Comparison of ENCODE assay signal across 22 cellular contexts in the genomic region with DNA sequence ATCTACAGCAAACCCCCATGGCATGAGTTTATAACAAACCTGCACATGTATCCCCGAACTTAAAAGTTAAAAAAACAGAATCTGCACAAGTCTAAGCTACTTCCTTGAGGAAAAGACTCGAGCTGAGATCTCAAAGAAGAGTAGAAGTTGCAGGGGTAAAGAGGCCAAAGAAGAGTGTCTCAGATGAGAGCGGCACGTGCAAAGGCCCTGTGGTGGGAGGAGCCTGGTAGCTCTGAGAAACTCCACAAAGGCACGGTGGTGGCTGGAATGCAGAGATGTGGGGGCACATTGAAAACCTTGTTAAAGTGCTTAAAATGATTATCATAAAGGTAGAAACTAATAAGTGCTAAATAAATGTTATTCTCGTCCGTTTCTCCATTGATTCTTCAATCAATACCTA.
"Had no signal": no experiment of that assay in that cellular context is flagged by ENCODE, and none has a peak within 500 bp of the region (broad histone marks: within the 10 kb centered on the region; RNA-seq: fewer than 3 reads in every experiment).

No MANE protein-coding gene starts in this region.

- H3K9me3 Mint-ChIP-seq: activated CD4-positive, alpha-beta memory T cell treated with anti-CD3 and anti-CD28 coated beads, Interleukin-2, amount 10 ng/mL, durations not matched to agents 7 days and 5 days; activated CD4-positive, alpha-beta T cell treated with anti-CD3 and anti-CD28 coated beads, Interleukin-2, amount 10 ng/mL, durations not matched to agents 7 days and 5 days; activated naive CD8-positive, alpha-beta T cell treated with anti-CD3 and anti-CD28 coated beads for 36 hours had no signal

- H3K4me3 ChIP-seq: PC-9 had no signal

- H3K4me3 Mint-ChIP-seq: activated CD4-positive, alpha-beta memory T cell treated with anti-CD3 and anti-CD28 coated beads, Interleukin-2, amount 10 ng/mL, durations not matched to agents 7 days and 5 days; activated CD4-positive, alpha-beta T cell treated with anti-CD3 and anti-CD28 coated beads, Interleukin-2, amount 10 ng/mL, durations not matched to agents 7 days and 5 days; activated naive CD8-positive, alpha-beta T cell treated with anti-CD3 and anti-CD28 coated beads for 36 hours had no signal

- H3K27me3 Mint-ChIP-seq: activated CD4-positive, alpha-beta memory T cell treated with anti-CD3 and anti-CD28 coated beads, Interleukin-2, amount 10 ng/mL, durations not matched to agents 7 days and 5 days; activated CD4-positive, alpha-beta T cell treated with anti-CD3 and anti-CD28 coated beads, Interleukin-2, amount 10 ng/mL, durations not matched to agents 7 days and 5 days; activated naive CD8-positive, alpha-beta T cell treated with anti-CD3 and anti-CD28 coated beads for 36 hours had no signal

- H3K27ac ChIP-seq: PC-9, VCaP had no signal

- H3K27ac Mint-ChIP-seq: activated CD4-positive, alpha-beta memory T cell treated with anti-CD3 and anti-CD28 coated beads, Interleukin-2, amount 10 ng/mL, durations not matched to agents 7 days and 5 days; activated CD4-positive, alpha-beta T cell treated with anti-CD3 and anti-CD28 coated beads, Interleukin-2, amount 10 ng/mL, durations not matched to agents 7 days and 5 days; activated naive CD8-positive, alpha-beta T cell treated with anti-CD3 and anti-CD28 coated beads for 36 hours had no signal

- DNase-seq: activated CD4-positive, alpha-beta memory T cell treated with anti-CD3 and anti-CD28 coated beads, Interleukin-2, amount 10 ng/mL, durations not matched to agents 7 days and 5 days; activated CD4-positive, alpha-beta T cell treated with anti-CD3 and anti-CD28 coated beads, Interleukin-2, amount 10 ng/mL, durations not matched to agents 7 days and 5 days; activated CD4-positive, CD25-positive, alpha-beta regulatory T cell; activated CD8-positive, alpha-beta memory T cell treated with anti-CD3 and anti-CD28 coated beads, Interleukin-2, amount 50 U/mL, for 4 hours; activated effector memory CD4-positive, alpha-beta T cell treated with anti-CD3 and anti-CD28 coated beads, Interleukin-2, amount 50 U/mL, for 16 hours; activated naive CD4-positive, alpha-beta T cell treated with Interleukin-2 at 50 U/mL for 16 hours; activated naive CD8-positive, alpha-beta T cell treated with anti-CD3 and anti-CD28 coated beads for 36 hours; activated T-cell treated with anti-CD3 and anti-CD28 coated beads, Interleukin-2, amount 50 U/mL, for 1 hour; anterior cingulate cortex; central memory CD4-positive, alpha-beta T cell; MM.1S; NCI-H1105 treated with DMSO at 0.1 percent for 48 hours; NCI-H1436 treated with DMSO at 0.1 percent for 48 hours; NCI-H187; NCI-H2081 treated with DMSO at 0.1 percent for 48 hours; NCI-H446; NCI-H524; PC-9; SIG-M5; T-helper 2 cell; T1000 had no signal
